In the genomic region with DNA sequence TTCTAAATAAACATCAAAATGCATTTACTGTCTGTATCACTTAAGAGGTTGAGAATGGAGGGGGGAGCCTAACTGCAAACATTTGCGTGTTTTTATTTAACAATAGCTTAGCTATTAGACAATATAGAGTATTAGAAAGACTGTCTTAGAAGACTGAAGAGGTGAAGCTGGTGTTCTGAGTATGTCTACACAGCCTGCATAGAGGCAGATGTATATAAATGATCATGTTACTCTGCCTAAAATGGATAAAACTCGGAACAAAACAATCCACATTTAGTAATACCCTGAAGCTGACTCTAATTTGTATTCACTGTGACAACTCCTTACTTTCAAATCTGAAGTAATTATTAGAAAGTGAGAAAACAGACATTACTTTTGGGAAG, we compare ENCODE assay signal across 8 cellular contexts.
DNase-seq lines count a peak whose midpoint lies in the region; ATAC-seq and TF ChIP-seq lines count a peak whose summit lies in the region.

No MANE protein-coding gene starts in this region.

- H3K9me3 ChIP-seq in OCI-LY7 (ENCODE audit: low read length) (no peaks in the 10 kb centered on the region), lower lobe of right lung (no peaks in the 10 kb centered on the region), HAP-1 (no peaks in the 10 kb centered on the region)

- H3K27ac ChIP-seq in OCI-LY7 (ENCODE audit: low read depth, low read length, poor library complexity, severe bottlenecking) (peak overlapping the region; percentile 34), lower lobe of right lung (peak overlapping the region; percentile 14)

- H3K9me2 ChIP-seq in OCI-LY7 (ENCODE audit: insufficient read depth, low read length) = no peaks in the 10 kb centered on the region

- peak overlapping the region; percentile 68 for H3K4me2 ChIP-seq in OCI-LY7 (ENCODE audit: low read length)

- in situ Hi-C loops in HAP-1 (cut with MboI; ENCODE audit: low sequenced_read_pairs) = no loop called here
- in situ Hi-C loops in G401 (cut with HindIII; ENCODE audit: low sequenced_read_pairs) = no loop called here

- H4K20me1 ChIP-seq in OCI-LY7 (ENCODE audit: insufficient read depth, low read length) = no peaks in the 10 kb centered on the region

- peak overlapping the region; percentile 99 for H2AFZ ChIP-seq in OCI-LY7 (ENCODE audit: low read length)

- H3K79me2 ChIP-seq in OCI-LY7 (ENCODE audit: insufficient read depth, low read depth, low read length) = no peaks in the 10 kb centered on the region

- ATAC-seq in HG02610 (IDR thresholded peaks at IDR 0.05; ENCODE audit: unreplicated experiment) (peak; percentile 19), lower lobe of right lung (no peak)

- no peak for TF ChIP-seq CTCF in GM12865 (IDR thresholded peaks at IDR 0.05; ENCODE audit: insufficient read depth, low read depth, low read length, missing control alignments)
- no peak for TF ChIP-seq CTCF in OCI-LY7 (conservative IDR thresholded peaks at IDR 0.05; ENCODE audit: low read length)
- TF ChIP-seq CTCF in lower lobe of right lung (IDR thresholded peaks at IDR 0.05) = no peak

- H3K27me3 ChIP-seq in lower lobe of right lung (ENCODE audit: low read depth) = no peaks in the 10 kb centered on the region
- H3K27me3 ChIP-seq in HAP-1 (ENCODE audit: low read depth) = no peaks in the 10 kb centered on the region

- intact Hi-C loops in OCI-LY7 (cut with micrococcal nuclease; ENCODE audit: unreplicated experiment) = no loop called here
- intact Hi-C loops in lower lobe of right lung (cut with DNase I) = no loop called here

- DNase-seq in GM12865 (ENCODE audit: low read depth) (no peak), OCI-LY7 (ENCODE audit: low spot score) (no peak), lower lobe of right lung (no peak), HAP-1 (ENCODE audit: low spot score in 2 of 2) (no peak), G401 (ENCODE audit: low spot score) (no peak), GOT3 (lab: John Stamatoyannopoulos, UW) (no peak)
- no peak for DNase-seq in stimulated activated CD4-positive, alpha-beta T cell treated with anti-CD3 and anti-CD28 coated beads, Interleukin-4, amount 100 ng/mL, for 1 hour

- CTCF ChIA-PET in OCI-LY7 (lab: Charles Lee; ENCODE audit: unreplicated experiment) = interaction anchor here (0.6 to 0.8 kb wide), 2 partner anchors 343 to 1066 kb away, joined by 3 read pairs; no protein-coding TSS in a partner anchor

- H3K4me1 ChIP-seq in OCI-LY7 (ENCODE audit: insufficient read depth, low read length, poor library complexity, severe bottlenecking) (peaks cover 26% of the 10 kb centered on the region), lower lobe of right lung (peaks cover 15% of the 10 kb centered on the region), HAP-1 (peaks cover 6% of the 10 kb centered on the region)

- POLR2A ChIA-PET in OCI-LY7 (lab: Charles Lee) = interaction anchor here (0.7 to 1.8 kb wide), 14 partner anchors 9 to 519 kb away, joined by 3 to 14 read pairs (median 4); no protein-coding TSS in a partner anchor

- BruUV-seq in OCI-LY7 (replicated peaks; lab: Mats Ljungman, UMichigan) = TSS peak; percentile 73

- H3K36me3 ChIP-seq in OCI-LY7 (ENCODE audit: insufficient read depth, low read length) = no peaks in the 10 kb centered on the region
- H3K36me3 ChIP-seq in lower lobe of right lung = no peaks in the 10 kb centered on the region
- H3K36me3 ChIP-seq in HAP-1 (replicated peaks) = no peaks in the 10 kb centered on the region

- peak overlapping the region; percentile 44 for H3K4me3 ChIP-seq in GM12865 (ENCODE audit: low read depth, low read length)
- H3K4me3 ChIP-seq in OCI-LY7 (ENCODE audit: low read depth, low read length, poor library complexity, severe bottlenecking) = peak overlapping the region; percentile 25
- no peak overlapping the region for H3K4me3 ChIP-seq in lower lobe of right lung
- no peak overlapping the region for H3K4me3 ChIP-seq in HAP-1

Comparison
In these comparisons a context has a peak if more than half of its experiments do, and no peak if none do; other contexts are left out.
1. H3K4me3 ChIP-seq: peak in GM12865 (single experiment) and OCI-LY7 (single experiment); none in lower lobe of right lung (single experiment) and HAP-1 (single experiment).